Comparison of ENCODE assay signal across 9 cellular contexts in the genomic region with DNA sequence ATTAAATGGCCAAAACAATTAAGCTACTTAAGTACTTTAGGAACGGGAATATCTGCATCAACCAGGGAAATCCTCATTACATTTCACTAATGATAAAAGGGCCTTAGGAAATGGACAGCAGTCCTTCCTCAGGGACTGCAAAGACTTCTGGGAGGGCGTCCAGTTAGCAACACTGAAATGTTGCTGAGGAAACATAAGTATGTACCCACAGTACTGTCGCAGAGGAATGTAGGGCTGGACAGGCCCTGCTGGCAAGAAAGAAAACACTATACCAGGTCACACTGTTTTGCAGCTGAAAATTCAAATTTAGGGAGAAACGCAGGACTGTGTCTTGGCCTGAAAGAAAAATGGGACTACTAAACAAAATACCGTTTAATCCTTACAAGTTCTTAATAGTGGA. TPM values are rescaled to one million over a fixed set of nuclear protein-coding genes. Genes with fewer than 3 reads are reported as not detected.
DNase-seq lines count a peak whose midpoint lies in the region; ATAC-seq, FAIRE-seq and TF ChIP-seq lines count a peak whose summit lies in the region.
"Had no signal": no experiment of that assay in that cellular context is flagged by ENCODE, and none has a peak within 500 bp of the region (broad histone marks: within the 10 kb centered on the region; RNA-seq: fewer than 3 reads in every experiment).

No MANE protein-coding gene starts in this region.

- CTCF ChIA-PET in A549 (lab: Yijun Ruan, JAX) (interaction anchor here (0.7 to 1.6 kb wide), 5 partner anchors 9 to 544 kb away, joined by 3 to 7 read pairs (median 3); no protein-coding TSS in a partner anchor), IMR-90 (lab: Yijun Ruan, JAX) (no interaction called here)

- H3K9me1 ChIP-seq in IMR-90 (ENCODE audit: insufficient read depth, low read length) = peaks cover 4% of the 10 kb centered on the region; the same call in 1 of the 2 replicates

- H3K27me3 ChIP-seq in IMR-90 (ENCODE audit: control insufficient read depth, insufficient read depth, low read length) (no peaks in the 10 kb centered on the region), lung (ENCODE audit: control insufficient read depth, insufficient read depth) (no peaks in the 10 kb centered on the region)

- BruUV-seq in IMR-90 (replicated peaks; lab: Mats Ljungman, UMichigan) = no TSS peak

- intact Hi-C loops in IMR-90 (cut with micrococcal nuclease) = no loop called here

- no peak for TF ChIP-seq POLR2A in A549 (IDR thresholded peaks at IDR 0.05; ENCODE audit: low read length)
- no peak for TF ChIP-seq POLR2A in IMR-90 (IDR thresholded peaks at IDR 0.05; ENCODE audit: low read depth, low read length)

- H3K4me2 ChIP-seq in A549 (peak overlapping the region; percentile 93), IMR-90 (ENCODE audit: low read depth, low read length) (peak overlapping the region; percentile 92)

- peak overlapping the region; percentile 89 for H3K9ac ChIP-seq in IMR-90 (ENCODE audit: low read depth, low read length)

- H3K23ac ChIP-seq in IMR-90 (ENCODE audit: low read depth, low read length) = no peak overlapping the region

- ATAC-seq in A549 (no peak), IMR-90 (ENCODE audit: low read depth) (no peak), lung (ENCODE audit: insufficient read depth, low FRiP score) (no peak), HG02798 (IDR thresholded peaks at IDR 0.05; ENCODE audit: poor library complexity, unreplicated experiment) (no peak)

- no peak for DNase-seq in A549 (ENCODE audit: low read depth in 1 of 2, low spot score in 1 of 2)
- DNase-seq in IMR-90 = no peak
- DNase-seq in cardiac fibroblast (ENCODE audit: low read depth in 2 of 2) = peak; percentile 40 to 51
- no peak for DNase-seq in lung (ENCODE audit: low spot score)
- no peak for DNase-seq in NCI-H748 treated with DMSO at 0.1 percent for 48 hours (lab: John Stamatoyannopoulos, UW)
- DNase-seq in effector CD4-positive, alpha-beta T cell = no peak
- DNase-seq in NCI-H2081 (lab: John Stamatoyannopoulos, UW) = no peak

- H4K8ac ChIP-seq in IMR-90 (ENCODE audit: low read depth in 2 of 2, low read length in 2 of 2) = 0 out of 4 replicates have a peak overlapping the region, but pooled peaks of 1 of the 2 experiments have one; percentile 2

- H2BK15ac ChIP-seq in IMR-90 (ENCODE audit: low read depth, low read length) = no peak overlapping the region

- H3K27ac ChIP-seq in A549 (peak overlapping the region; percentile 91 to 95; a peak in 3 of 6 replicates), IMR-90 (ENCODE audit: insufficient read depth, low read length) (no peak overlapping the region), lung (ENCODE audit: low read depth in 1 of 2, low read length in 1 of 2) (peak overlapping the region; percentile 22 to 75)

- TF ChIP-seq RAD21 in A549 (conservative IDR thresholded peaks at IDR 0.05 in 1 of 2, IDR thresholded peaks at IDR 0.05 in 1 of 2) (no peak), IMR-90 (IDR thresholded peaks at IDR 0.05; ENCODE audit: low read length) (no peak)

- no peak overlapping the region for H2AK9ac ChIP-seq in IMR-90 (replicated peaks; ENCODE audit: low read depth, low read length, poor library complexity)

- H4K20me1 ChIP-seq in IMR-90 (ENCODE audit: insufficient read depth, low read length) = peaks cover 16% of the 10 kb centered on the region; the same call in 1 of the 2 replicates

- dilution Hi-C loops in IMR-90 (cut with HindIII; ENCODE audit: low sequenced_read_pairs, unreplicated experiment) = no loop called here

- FAIRE-seq in A549 (lab: Jason Lieb, UNC) = no peak
- FAIRE-seq: islet of Langerhans had no signal

- H2AFZ ChIP-seq in IMR-90 (replicated peaks; ENCODE audit: low read length, poor library complexity) = no peak overlapping the region

- H2BK120ac ChIP-seq in IMR-90 (ENCODE audit: low read depth, low read length) = no peak overlapping the region

- no peak for TF ChIP-seq EP300 in A549 (IDR thresholded peaks at IDR 0.05)

- 68% methylated on average over 5 of the region's 5 CpGs for WGBS in A549 (ENCODE audit: missing lambda C conversion rate)
- 86% methylated on average over 1 of the region's 5 CpGs; no CpG with 5 or more reads in 1 of the 2 experiments for WGBS in IMR-90 (ENCODE audit: extremely low coverage in 2 of 2, insufficient read length in 1 of 2), 2 experiments
- 64 to 83% methylated on average over 5 of the region's 5 CpGs for WGBS in lung, 2 donors

- H3K56ac ChIP-seq in IMR-90 (ENCODE audit: extremely low read depth, insufficient read depth, low read length) = no peak overlapping the region

- H2AK5ac ChIP-seq in IMR-90 (ENCODE audit: low read depth, low read length) = no peak overlapping the region

- H3K18ac ChIP-seq in IMR-90 (ENCODE audit: low read depth, low read length) = no peak overlapping the region

- no peak overlapping the region for H2BK5ac ChIP-seq in IMR-90 (ENCODE audit: low read depth, low read length, poor library complexity, severe bottlenecking)

- H3K36me3 ChIP-seq in IMR-90 (ENCODE audit: control insufficient read depth, insufficient read depth, low read length) (peaks cover 5% of the 10 kb centered on the region), lung (ENCODE audit: control insufficient read depth in 2 of 2, insufficient read depth in 2 of 2, low read length in 2 of 2) (peaks cover 0 to 4% of the 10 kb centered on the region in 2 donors)

- no peak overlapping the region for H4K5ac ChIP-seq in IMR-90 (ENCODE audit: low read depth, low read length)

- H3K79me1 ChIP-seq in IMR-90 (ENCODE audit: low read depth in 1 of 2, low read length in 2 of 2) = peaks cover 15 to 46% of the 10 kb centered on the region in 2 experiments

- in situ Hi-C loops in IMR-90 (cut with MboI; ENCODE audit: low sequenced_read_pairs) = no loop called here

- H3K4ac ChIP-seq in IMR-90 (ENCODE audit: low read depth, low read length) = no peak overlapping the region

- H2BK20ac ChIP-seq in IMR-90 (ENCODE audit: low read depth, low read length) = no peak overlapping the region

- H3K4me1 ChIP-seq in A549 (peaks cover 42% of the 10 kb centered on the region), IMR-90 (ENCODE audit: control insufficient read depth, insufficient read depth, low read length) (peaks cover 14% of the 10 kb centered on the region), lung (ENCODE audit: control insufficient read depth in 2 of 2, insufficient read depth in 2 of 2, low read length in 2 of 2) (peaks cover 7 to 11% of the 10 kb centered on the region in 2 donors)

- no peak overlapping the region for H4K91ac ChIP-seq in IMR-90 (ENCODE audit: insufficient read depth, low read depth, low read length)

- H3K14ac ChIP-seq in IMR-90 (replicated peaks; ENCODE audit: low read depth, low read length) = no peak overlapping the region

- TF ChIP-seq CTCF in A549 (IDR thresholded peaks at IDR 0.05) (no peak), IMR-90 (conservative IDR thresholded peaks at IDR 0.05; ENCODE audit: low read depth, low read length) (no peak), cardiac fibroblast (IDR thresholded peaks at IDR 0.05; ENCODE audit: low read depth, low read length) (no peak), lung (IDR thresholded peaks at IDR 0.05; ENCODE audit: control extremely low read depth, extremely low read depth) (no peak)

- H3K4me3 ChIP-seq in A549 (peak overlapping the region; percentile 67), IMR-90 (ENCODE audit: insufficient read depth, low read depth, low read length) (no peak overlapping the region), cardiac fibroblast (replicated peaks in 1 of 2; ENCODE audit: low read depth in 2 of 2, low read length in 2 of 2) (peak overlapping the region in 1 of 2 donors; percentile 88), lung (no peak overlapping the region)

- no peaks in the 10 kb centered on the region for H3K9me3 ChIP-seq in A549
- H3K9me3 ChIP-seq in IMR-90 (ENCODE audit: control insufficient read depth, insufficient read depth, low read length) = peaks cover 2% of the 10 kb centered on the region; the same call in 1 of the 2 replicates
- no peaks in the 10 kb centered on the region for H3K9me3 ChIP-seq in lung (ENCODE audit: control insufficient read depth in 2 of 2, insufficient read depth in 1 of 2, low read length in 1 of 2)

- POLR2A ChIA-PET in A549 (lab: Yijun Ruan, JAX) (no interaction called here), IMR-90 (lab: Charles Lee; ENCODE audit: unreplicated experiment) (no interaction called here)

TF ChIP-seq in A549, 52 proteins besides CTCF, POLR2A, EP300 and RAD21 (continues in another document):
- TF ChIP-seq BHLHE40 (IDR thresholded peaks at IDR 0.05; ENCODE audit: low read depth, low read length) (no peak), HOXB5 (CRISPR knock-in tag; IDR thresholded peaks at IDR 0.05) (no peak)

RNA-seq across cellular contexts. Expression of a gene that starts 1.3 kb away (rescaled TPM):
- polyA plus RNA-seq in A549 (2011; rRNA removed) = 103 and 126 TPM in 2 replicates
- polyA plus RNA-seq in A549 (2012; cell fraction: cytosol; rRNA removed) = 56.7 and 62.9 TPM in 2 replicates
- 40.6 and 52.1 TPM in 2 replicates for polyA plus RNA-seq in A549 (2012; cell fraction: nucleus; rRNA removed)
- polyA plus RNA-seq in A549 (2017; fragmentation: RNase III; extraction: RNeasy Plus Mini Kit Qiagen cat#74134 plus additional on column Dnase treatment) = 89.1 to 92.9 TPM (median 89.9 TPM) in 3 replicates
- 45.9 and 61.8 TPM in 2 replicates for polyA minus RNA-seq in A549 (2011; rRNA and poly(A)+ RNA removed)
- total RNA-seq in IMR-90 (2012; rRNA removed) = 35.1 and 54.2 TPM in 2 replicates
- 64.5 and 73.5 TPM in 2 replicates for polyA plus RNA-seq in IMR-90 (2012; rRNA removed)
- polyA plus RNA-seq in IMR-90 (2012; cell fraction: cytosol; rRNA removed) = 35.0 and 205 TPM in 2 replicates
- 37.9 and 38.3 TPM in 2 replicates for polyA plus RNA-seq in IMR-90 (2012; cell fraction: nucleus; rRNA removed; ENCODE audit: low replicate concordance)
- total RNA-seq in lung = 100 to 1,000 TPM in 1 of 2 donors, 10 to 100 TPM in 1; 34.1 to 118 TPM
- 10 to 100 TPM; 21.6 to 45.8 TPM for polyA plus RNA-seq in lung

RNA-seq across cellular contexts. Expression of a gene that starts 37.7 kb away (rescaled TPM):
- polyA plus RNA-seq in A549 (2011; rRNA removed) (300 and 369 TPM in 2 replicates), A549 (2017; fragmentation: RNase III; extraction: RNeasy Plus Mini Kit Qiagen cat#74134 plus additional on column Dnase treatment) (416 to 463 TPM (median 442 TPM) in 3 replicates), IMR-90 (2012; rRNA removed) (242 and 289 TPM in 2 replicates), lung (100 to 1,000 TPM; 107 to 136 TPM)
- polyA plus RNA-seq in A549 (2012; cell fraction: cytosol; rRNA removed) = 253 and 262 TPM in 2 replicates
- 142 and 193 TPM in 2 replicates for polyA plus RNA-seq in A549 (2012; cell fraction: nucleus; rRNA removed)
- 145 and 174 TPM in 2 replicates for polyA minus RNA-seq in A549 (2011; rRNA and poly(A)+ RNA removed)
- total RNA-seq in IMR-90 (2012; rRNA removed) (365 and 423 TPM in 2 replicates), lung (100 to 1,000 TPM; 109 to 130 TPM)
- polyA plus RNA-seq in IMR-90 (2012; cell fraction: cytosol; rRNA removed) = 103 and 148 TPM in 2 replicates
- 46.1 and 144 TPM in 2 replicates for polyA plus RNA-seq in IMR-90 (2012; cell fraction: nucleus; rRNA removed; ENCODE audit: low replicate concordance)

Comparison
In these comparisons a context has a peak if more than half of its experiments do, and no peak if none do; other contexts are left out.
1. DNase-seq: peak in cardiac fibroblast (2 of 2); none in A549 (0 of 2), IMR-90 (single experiment), lung (single experiment), NCI-H748 treated with DMSO at 0.1 percent for 48 hours (single experiment), effector CD4-positive, alpha-beta T cell (single experiment) and NCI-H2081 (0 of 2).